In the genomic region with DNA sequence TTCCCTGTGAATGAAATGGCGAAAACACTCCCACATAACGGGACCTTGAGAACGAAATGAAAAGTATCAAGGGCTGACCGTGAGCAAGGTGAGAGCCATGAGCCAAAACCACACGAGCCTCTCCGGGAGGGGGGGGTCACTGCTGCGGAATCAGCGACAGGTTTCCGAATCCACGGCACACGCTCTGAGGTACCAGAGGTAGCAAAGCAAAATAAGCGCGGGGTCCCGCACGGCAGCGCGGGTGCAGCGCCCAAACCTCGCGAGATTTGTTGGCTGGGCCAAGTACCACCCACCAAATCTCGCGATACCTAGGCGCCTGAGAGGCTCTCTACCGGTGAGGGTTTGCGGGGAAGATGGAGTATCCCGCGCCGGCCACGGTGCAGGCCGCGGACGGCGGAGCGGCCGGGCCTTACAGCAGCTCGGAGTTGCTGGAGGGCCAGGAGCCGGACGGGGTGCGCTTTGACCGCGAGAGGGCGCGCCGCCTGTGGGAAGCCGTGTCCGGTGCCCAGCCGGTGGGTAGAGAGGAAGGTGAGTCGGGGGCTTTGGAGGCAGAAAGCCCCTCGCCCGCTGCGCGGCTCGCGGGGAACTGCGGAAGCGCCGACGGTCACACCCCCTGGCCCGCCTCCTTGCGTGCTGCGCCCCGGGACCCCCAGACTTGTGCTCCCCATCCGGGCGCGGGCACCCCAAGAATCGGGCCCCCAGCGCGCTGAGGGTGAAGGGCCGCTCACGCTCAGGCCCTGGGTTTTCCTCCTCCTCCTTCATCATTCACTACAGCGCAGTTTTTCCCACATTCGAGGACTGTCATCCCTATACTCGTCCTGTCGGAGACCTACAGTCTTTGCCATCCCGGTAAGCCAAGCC, we compare ENCODE assay signal across 1 cellular context.
TF ChIP-seq lines count a peak whose summit lies in the region.

A gene with protein sequence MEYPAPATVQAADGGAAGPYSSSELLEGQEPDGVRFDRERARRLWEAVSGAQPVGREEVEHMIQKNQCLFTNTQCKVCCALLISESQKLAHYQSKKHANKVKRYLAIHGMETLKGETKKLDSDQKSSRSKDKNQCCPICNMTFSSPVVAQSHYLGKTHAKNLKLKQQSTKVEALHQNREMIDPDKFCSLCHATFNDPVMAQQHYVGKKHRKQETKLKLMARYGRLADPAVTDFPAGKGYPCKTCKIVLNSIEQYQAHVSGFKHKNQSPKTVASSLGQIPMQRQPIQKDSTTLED (plus strand): TSS at position 311 of the 861 bp plus-strand sequence. CDS start 43 bp downstream, at position 354.

TF ChIP-seq in K562, 482 proteins besides CTCF, POLR2A, EP300 and RAD21 (continued from another document and continues in another):
- TF ChIP-seq, protein P1, sequence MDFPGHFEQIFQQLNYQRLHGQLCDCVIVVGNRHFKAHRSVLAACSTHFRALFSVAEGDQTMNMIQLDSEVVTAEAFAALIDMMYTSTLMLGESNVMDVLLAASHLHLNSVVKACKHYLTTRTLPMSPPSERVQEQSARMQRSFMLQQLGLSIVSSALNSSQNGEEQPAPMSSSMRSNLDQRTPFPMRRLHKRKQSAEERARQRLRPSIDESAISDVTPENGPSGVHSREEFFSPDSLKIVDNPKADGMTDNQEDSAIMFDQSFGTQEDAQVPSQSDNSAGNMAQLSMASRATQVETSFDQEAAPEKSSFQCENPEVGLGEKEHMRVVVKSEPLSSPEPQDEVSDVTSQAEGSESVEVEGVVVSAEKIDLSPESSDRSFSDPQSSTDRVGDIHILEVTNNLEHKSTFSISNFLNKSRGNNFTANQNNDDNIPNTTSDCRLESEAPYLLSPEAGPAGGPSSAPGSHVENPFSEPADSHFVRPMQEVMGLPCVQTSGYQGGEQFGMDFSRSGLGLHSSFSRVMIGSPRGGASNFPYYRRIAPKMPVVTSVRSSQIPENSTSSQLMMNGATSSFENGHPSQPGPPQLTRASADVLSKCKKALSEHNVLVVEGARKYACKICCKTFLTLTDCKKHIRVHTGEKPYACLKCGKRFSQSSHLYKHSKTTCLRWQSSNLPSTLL (IDR thresholded peaks at IDR 0.05), result no peak
- peak; percentile 24 for TF ChIP-seq U2AF1 (optimal IDR thresholded peaks at IDR 0.05; ENCODE audit: low read depth, low read length)
- no peak for TF ChIP-seq ZNF311 (CRISPR knock-in tag; IDR thresholded peaks at IDR 0.05)
- TF ChIP-seq ZNF707 (CRISPR knock-in tag; conservative IDR thresholded peaks at IDR 0.05), result no peak
- TF ChIP-seq, protein P2, sequence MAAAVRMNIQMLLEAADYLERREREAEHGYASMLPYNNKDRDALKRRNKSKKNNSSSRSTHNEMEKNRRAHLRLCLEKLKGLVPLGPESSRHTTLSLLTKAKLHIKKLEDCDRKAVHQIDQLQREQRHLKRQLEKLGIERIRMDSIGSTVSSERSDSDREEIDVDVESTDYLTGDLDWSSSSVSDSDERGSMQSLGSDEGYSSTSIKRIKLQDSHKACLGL (CRISPR knock-in tag; IDR thresholded peaks at IDR 0.05; ENCODE audit: borderline replicate concordance, poor library complexity, severe bottlenecking), result no peak
- TF ChIP-seq HSF4 (CRISPR knock-in tag; IDR thresholded peaks at IDR 0.05; ENCODE audit: borderline replicate concordance), result no peak
- TF ChIP-seq POLR2G (IDR thresholded peaks at IDR 0.05; ENCODE audit: low read depth, low read length), result peak; percentile 99
- TF ChIP-seq, protein P3, sequence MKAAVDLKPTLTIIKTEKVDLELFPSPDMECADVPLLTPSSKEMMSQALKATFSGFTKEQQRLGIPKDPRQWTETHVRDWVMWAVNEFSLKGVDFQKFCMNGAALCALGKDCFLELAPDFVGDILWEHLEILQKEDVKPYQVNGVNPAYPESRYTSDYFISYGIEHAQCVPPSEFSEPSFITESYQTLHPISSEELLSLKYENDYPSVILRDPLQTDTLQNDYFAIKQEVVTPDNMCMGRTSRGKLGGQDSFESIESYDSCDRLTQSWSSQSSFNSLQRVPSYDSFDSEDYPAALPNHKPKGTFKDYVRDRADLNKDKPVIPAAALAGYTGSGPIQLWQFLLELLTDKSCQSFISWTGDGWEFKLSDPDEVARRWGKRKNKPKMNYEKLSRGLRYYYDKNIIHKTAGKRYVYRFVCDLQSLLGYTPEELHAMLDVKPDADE (conservative IDR thresholded peaks at IDR 0.05; ENCODE audit: control insufficient read depth, low read depth, low read length), result no peak
- TF ChIP-seq SNIP1 (IDR thresholded peaks at IDR 0.05; ENCODE audit: low read depth), result no peak
- no peak for TF ChIP-seq NFATC3 (IDR thresholded peaks at IDR 0.05)
- no peak for TF ChIP-seq ZNF3 (CRISPR knock-in tag; IDR thresholded peaks at IDR 0.05)
- TF ChIP-seq PHF20 (IDR thresholded peaks at IDR 0.05; ENCODE audit: partially characterized antibody), result peak; percentile 50
- TF ChIP-seq ELF1 (tag; IDR thresholded peaks at IDR 0.05), result no peak
- no peak for TF ChIP-seq THRAP3 (IDR thresholded peaks at IDR 0.05; ENCODE audit: borderline replicate concordance)
- TF ChIP-seq, protein P4, sequence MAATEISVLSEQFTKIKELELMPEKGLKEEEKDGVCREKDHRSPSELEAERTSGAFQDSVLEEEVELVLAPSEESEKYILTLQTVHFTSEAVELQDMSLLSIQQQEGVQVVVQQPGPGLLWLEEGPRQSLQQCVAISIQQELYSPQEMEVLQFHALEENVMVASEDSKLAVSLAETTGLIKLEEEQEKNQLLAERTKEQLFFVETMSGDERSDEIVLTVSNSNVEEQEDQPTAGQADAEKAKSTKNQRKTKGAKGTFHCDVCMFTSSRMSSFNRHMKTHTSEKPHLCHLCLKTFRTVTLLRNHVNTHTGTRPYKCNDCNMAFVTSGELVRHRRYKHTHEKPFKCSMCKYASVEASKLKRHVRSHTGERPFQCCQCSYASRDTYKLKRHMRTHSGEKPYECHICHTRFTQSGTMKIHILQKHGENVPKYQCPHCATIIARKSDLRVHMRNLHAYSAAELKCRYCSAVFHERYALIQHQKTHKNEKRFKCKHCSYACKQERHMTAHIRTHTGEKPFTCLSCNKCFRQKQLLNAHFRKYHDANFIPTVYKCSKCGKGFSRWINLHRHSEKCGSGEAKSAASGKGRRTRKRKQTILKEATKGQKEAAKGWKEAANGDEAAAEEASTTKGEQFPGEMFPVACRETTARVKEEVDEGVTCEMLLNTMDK (IDR thresholded peaks at IDR 0.05; ENCODE audit: borderline replicate concordance, insufficient read depth, low read depth, low read length, poor library complexity, severe bottlenecking), result peak; percentile 29
- TF ChIP-seq HDAC1 (IDR thresholded peaks at IDR 0.05), result peak in 1 of 2 experiments; percentile 9; a peak in 1 of 4 replicates
- TF ChIP-seq RFX1 (IDR thresholded peaks at IDR 0.05), result no peak
- TF ChIP-seq MAFF (IDR thresholded peaks at IDR 0.05; ENCODE audit: low read length), result peak; percentile 43; the same call in 1 of the 2 replicates
- peak; percentile 40; the same call in 1 of the 2 replicates for TF ChIP-seq SIN3B (IDR thresholded peaks at IDR 0.05; ENCODE audit: low read depth)
- TF ChIP-seq, protein P5, sequence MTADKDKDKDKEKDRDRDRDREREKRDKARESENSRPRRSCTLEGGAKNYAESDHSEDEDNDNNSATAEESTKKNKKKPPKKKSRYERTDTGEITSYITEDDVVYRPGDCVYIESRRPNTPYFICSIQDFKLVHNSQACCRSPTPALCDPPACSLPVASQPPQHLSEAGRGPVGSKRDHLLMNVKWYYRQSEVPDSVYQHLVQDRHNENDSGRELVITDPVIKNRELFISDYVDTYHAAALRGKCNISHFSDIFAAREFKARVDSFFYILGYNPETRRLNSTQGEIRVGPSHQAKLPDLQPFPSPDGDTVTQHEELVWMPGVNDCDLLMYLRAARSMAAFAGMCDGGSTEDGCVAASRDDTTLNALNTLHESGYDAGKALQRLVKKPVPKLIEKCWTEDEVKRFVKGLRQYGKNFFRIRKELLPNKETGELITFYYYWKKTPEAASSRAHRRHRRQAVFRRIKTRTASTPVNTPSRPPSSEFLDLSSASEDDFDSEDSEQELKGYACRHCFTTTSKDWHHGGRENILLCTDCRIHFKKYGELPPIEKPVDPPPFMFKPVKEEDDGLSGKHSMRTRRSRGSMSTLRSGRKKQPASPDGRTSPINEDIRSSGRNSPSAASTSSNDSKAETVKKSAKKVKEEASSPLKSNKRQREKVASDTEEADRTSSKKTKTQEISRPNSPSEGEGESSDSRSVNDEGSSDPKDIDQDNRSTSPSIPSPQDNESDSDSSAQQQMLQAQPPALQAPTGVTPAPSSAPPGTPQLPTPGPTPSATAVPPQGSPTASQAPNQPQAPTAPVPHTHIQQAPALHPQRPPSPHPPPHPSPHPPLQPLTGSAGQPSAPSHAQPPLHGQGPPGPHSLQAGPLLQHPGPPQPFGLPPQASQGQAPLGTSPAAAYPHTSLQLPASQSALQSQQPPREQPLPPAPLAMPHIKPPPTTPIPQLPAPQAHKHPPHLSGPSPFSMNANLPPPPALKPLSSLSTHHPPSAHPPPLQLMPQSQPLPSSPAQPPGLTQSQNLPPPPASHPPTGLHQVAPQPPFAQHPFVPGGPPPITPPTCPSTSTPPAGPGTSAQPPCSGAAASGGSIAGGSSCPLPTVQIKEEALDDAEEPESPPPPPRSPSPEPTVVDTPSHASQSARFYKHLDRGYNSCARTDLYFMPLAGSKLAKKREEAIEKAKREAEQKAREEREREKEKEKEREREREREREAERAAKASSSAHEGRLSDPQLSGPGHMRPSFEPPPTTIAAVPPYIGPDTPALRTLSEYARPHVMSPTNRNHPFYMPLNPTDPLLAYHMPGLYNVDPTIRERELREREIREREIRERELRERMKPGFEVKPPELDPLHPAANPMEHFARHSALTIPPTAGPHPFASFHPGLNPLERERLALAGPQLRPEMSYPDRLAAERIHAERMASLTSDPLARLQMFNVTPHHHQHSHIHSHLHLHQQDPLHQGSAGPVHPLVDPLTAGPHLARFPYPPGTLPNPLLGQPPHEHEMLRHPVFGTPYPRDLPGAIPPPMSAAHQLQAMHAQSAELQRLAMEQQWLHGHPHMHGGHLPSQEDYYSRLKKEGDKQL (CRISPR knock-in tag; IDR thresholded peaks at IDR 0.05; ENCODE audit: borderline replicate concordance), result 0 out of 2 replicates have a peak, but pooled peaks have one; percentile 75
- no peak for TF ChIP-seq TEAD4 (IDR thresholded peaks at IDR 0.05; ENCODE audit: low read length)
- no peak for TF ChIP-seq TEAD4 (CRISPR knock-in tag; IDR thresholded peaks at IDR 0.05; ENCODE audit: borderline replicate concordance)
- 0 out of 2 replicates have a peak, but pooled peaks have one; percentile 31 for TF ChIP-seq GATAD2B (IDR thresholded peaks at IDR 0.05; ENCODE audit: borderline replicate concordance)
- TF ChIP-seq KLF1 (tag; IDR thresholded peaks at IDR 0.05), result no peak
- TF ChIP-seq, protein P6, sequence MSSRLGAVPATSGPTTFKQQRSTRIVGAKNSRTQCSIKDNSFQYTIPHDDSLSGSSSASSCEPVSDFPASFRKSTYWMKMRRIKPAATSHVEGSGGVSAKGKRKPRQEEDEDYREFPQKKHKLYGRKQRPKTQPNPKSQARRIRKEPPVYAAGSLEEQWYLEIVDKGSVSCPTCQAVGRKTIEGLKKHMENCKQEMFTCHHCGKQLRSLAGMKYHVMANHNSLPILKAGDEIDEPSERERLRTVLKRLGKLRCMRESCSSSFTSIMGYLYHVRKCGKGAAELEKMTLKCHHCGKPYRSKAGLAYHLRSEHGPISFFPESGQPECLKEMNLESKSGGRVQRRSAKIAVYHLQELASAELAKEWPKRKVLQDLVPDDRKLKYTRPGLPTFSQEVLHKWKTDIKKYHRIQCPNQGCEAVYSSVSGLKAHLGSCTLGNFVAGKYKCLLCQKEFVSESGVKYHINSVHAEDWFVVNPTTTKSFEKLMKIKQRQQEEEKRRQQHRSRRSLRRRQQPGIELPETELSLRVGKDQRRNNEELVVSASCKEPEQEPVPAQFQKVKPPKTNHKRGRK (tag; IDR thresholded peaks at IDR 0.05), result no peak
- TF ChIP-seq, protein P7, sequence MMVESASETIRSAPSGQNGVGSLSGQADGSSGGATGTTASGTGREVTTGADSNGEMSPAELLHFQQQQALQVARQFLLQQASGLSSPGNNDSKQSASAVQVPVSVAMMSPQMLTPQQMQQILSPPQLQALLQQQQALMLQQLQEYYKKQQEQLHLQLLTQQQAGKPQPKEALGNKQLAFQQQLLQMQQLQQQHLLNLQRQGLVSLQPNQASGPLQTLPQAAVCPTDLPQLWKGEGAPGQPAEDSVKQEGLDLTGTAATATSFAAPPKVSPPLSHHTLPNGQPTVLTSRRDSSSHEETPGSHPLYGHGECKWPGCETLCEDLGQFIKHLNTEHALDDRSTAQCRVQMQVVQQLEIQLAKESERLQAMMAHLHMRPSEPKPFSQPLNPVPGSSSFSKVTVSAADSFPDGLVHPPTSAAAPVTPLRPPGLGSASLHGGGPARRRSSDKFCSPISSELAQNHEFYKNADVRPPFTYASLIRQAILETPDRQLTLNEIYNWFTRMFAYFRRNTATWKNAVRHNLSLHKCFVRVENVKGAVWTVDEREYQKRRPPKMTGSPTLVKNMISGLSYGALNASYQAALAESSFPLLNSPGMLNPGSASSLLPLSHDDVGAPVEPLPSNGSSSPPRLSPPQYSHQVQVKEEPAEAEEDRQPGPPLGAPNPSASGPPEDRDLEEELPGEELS (CRISPR knock-in tag; IDR thresholded peaks at IDR 0.05; ENCODE audit: borderline replicate concordance), result peak; percentile 13; the same call in 1 of the 2 replicates
- TF ChIP-seq, protein P8, sequence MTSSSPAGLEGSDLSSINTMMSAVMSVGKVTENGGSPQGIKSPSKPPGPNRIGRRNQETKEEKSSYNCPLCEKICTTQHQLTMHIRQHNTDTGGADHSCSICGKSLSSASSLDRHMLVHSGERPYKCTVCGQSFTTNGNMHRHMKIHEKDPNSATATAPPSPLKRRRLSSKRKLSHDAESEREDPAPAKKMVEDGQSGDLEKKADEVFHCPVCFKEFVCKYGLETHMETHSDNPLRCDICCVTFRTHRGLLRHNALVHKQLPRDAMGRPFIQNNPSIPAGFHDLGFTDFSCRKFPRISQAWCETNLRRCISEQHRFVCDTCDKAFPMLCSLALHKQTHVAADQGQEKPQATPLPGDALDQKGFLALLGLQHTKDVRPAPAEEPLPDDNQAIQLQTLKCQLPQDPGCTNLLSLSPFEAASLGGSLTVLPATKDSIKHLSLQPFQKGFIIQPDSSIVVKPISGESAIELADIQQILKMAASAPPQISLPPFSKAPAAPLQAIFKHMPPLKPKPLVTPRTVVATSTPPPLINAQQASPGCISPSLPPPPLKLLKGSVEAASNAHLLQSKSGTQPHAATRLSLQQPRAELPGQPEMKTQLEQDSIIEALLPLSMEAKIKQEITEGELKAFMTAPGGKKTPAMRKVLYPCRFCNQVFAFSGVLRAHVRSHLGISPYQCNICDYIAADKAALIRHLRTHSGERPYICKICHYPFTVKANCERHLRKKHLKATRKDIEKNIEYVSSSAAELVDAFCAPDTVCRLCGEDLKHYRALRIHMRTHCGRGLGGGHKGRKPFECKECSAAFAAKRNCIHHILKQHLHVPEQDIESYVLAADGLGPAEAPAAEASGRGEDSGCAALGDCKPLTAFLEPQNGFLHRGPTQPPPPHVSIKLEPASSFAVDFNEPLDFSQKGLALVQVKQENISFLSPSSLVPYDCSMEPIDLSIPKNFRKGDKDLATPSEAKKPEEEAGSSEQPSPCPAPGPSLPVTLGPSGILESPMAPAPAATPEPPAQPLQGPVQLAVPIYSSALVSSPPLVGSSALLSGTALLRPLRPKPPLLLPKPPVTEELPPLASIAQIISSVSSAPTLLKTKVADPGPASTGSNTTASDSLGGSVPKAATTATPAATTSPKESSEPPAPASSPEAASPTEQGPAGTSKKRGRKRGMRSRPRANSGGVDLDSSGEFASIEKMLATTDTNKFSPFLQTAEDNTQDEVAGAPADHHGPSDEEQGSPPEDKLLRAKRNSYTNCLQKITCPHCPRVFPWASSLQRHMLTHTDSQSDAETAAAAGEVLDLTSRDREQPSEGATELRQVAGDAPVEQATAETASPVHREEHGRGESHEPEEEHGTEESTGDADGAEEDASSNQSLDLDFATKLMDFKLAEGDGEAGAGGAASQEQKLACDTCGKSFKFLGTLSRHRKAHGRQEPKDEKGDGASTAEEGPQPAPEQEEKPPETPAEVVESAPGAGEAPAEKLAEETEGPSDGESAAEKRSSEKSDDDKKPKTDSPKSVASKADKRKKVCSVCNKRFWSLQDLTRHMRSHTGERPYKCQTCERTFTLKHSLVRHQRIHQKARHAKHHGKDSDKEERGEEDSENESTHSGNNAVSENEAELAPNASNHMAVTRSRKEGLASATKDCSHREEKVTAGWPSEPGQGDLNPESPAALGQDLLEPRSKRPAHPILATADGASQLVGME (CRISPR knock-in tag; IDR thresholded peaks at IDR 0.05), result 0 out of 2 replicates have a peak, but pooled peaks have one; percentile 46
- no peak for TF ChIP-seq ELF4 (CRISPR knock-in tag; IDR thresholded peaks at IDR 0.05)
